Comparison of ENCODE assay signal across 1 cellular context in the genomic region with DNA sequence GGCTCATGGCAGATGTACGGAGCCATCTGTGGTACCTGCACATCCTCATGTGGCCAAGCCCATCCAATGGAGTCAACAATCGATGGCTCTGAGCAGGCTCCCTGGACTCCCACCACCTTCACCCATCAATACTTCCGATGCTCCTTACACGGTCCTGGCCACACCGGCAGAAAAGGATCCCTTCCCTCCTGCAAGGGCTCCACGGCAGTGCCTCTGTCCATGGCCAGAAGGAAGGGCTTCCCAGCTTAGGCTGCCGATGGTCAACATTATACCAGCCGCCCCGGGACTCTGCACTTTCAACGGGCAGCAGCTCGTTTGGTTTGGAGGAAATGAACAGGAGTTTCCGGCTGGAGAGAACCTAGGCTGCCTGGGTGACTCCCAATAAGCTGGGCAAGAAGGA.
TF ChIP-seq lines count a peak whose summit lies in the region.

No MANE protein-coding gene starts in this region.

TF ChIP-seq in HEK293, 187 proteins besides CTCF, POLR2A, EP300 and RAD21 (continued from another document):
- TF ChIP-seq, protein P1, sequence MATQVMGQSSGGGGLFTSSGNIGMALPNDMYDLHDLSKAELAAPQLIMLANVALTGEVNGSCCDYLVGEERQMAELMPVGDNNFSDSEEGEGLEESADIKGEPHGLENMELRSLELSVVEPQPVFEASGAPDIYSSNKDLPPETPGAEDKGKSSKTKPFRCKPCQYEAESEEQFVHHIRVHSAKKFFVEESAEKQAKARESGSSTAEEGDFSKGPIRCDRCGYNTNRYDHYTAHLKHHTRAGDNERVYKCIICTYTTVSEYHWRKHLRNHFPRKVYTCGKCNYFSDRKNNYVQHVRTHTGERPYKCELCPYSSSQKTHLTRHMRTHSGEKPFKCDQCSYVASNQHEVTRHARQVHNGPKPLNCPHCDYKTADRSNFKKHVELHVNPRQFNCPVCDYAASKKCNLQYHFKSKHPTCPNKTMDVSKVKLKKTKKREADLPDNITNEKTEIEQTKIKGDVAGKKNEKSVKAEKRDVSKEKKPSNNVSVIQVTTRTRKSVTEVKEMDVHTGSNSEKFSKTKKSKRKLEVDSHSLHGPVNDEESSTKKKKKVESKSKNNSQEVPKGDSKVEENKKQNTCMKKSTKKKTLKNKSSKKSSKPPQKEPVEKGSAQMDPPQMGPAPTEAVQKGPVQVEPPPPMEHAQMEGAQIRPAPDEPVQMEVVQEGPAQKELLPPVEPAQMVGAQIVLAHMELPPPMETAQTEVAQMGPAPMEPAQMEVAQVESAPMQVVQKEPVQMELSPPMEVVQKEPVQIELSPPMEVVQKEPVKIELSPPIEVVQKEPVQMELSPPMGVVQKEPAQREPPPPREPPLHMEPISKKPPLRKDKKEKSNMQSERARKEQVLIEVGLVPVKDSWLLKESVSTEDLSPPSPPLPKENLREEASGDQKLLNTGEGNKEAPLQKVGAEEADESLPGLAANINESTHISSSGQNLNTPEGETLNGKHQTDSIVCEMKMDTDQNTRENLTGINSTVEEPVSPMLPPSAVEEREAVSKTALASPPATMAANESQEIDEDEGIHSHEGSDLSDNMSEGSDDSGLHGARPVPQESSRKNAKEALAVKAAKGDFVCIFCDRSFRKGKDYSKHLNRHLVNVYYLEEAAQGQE (tag by site-specific recombination; IDR thresholded peaks at IDR 0.05) = 0 out of 2 replicates have a peak, but pooled peaks have one; percentile 12
